1 cellular context compared by ENCODE assay signal in the genomic region with DNA sequence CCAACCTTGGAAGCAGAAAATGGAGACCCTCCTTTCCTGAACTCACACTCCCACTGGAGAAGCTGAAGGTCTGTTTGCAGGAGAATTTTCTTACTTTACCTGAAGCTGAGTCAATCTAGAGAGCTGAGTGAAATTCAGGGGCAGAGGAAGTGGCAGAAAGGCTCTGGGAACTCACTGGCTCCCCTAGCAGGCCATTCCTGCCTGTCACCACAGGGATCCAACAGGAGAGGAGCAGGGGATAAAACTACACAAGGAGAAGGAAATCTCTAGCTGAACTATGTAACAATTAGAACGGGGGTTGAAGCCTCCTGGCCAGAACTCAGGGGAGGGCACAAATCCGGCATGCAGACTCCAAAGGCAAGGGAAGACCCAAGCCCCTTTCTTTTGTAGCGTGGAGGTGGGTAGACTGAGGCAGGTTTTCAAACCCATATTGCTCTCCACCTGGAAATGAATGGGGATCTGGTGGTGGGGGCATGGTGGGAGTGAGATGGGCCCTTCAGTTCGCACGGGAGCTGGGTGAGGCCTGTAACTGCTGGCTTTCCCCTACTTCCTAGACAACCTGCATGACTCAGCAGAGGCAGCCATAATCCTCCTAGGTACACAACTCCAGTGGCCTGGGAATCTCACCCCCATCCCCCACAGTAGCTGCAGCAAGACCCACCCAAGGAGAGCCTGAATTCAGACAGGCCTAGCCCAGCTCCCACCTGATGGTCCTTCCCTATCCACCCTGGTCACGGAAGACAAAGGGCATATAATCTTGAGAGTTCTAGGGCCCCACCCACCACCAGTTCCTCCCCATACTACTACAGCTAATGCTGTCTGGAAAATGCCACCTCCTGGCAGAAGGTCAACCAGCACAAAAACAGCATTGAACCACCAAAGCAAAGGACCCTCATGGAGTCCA.
TF ChIP-seq lines count a peak whose summit lies in the region.

No MANE protein-coding gene starts in this region.

TF ChIP-seq in GM23338, 12 proteins besides CTCF, POLR2A, EP300 and RAD21 (continued from another document):
- TF ChIP-seq, protein P1, sequence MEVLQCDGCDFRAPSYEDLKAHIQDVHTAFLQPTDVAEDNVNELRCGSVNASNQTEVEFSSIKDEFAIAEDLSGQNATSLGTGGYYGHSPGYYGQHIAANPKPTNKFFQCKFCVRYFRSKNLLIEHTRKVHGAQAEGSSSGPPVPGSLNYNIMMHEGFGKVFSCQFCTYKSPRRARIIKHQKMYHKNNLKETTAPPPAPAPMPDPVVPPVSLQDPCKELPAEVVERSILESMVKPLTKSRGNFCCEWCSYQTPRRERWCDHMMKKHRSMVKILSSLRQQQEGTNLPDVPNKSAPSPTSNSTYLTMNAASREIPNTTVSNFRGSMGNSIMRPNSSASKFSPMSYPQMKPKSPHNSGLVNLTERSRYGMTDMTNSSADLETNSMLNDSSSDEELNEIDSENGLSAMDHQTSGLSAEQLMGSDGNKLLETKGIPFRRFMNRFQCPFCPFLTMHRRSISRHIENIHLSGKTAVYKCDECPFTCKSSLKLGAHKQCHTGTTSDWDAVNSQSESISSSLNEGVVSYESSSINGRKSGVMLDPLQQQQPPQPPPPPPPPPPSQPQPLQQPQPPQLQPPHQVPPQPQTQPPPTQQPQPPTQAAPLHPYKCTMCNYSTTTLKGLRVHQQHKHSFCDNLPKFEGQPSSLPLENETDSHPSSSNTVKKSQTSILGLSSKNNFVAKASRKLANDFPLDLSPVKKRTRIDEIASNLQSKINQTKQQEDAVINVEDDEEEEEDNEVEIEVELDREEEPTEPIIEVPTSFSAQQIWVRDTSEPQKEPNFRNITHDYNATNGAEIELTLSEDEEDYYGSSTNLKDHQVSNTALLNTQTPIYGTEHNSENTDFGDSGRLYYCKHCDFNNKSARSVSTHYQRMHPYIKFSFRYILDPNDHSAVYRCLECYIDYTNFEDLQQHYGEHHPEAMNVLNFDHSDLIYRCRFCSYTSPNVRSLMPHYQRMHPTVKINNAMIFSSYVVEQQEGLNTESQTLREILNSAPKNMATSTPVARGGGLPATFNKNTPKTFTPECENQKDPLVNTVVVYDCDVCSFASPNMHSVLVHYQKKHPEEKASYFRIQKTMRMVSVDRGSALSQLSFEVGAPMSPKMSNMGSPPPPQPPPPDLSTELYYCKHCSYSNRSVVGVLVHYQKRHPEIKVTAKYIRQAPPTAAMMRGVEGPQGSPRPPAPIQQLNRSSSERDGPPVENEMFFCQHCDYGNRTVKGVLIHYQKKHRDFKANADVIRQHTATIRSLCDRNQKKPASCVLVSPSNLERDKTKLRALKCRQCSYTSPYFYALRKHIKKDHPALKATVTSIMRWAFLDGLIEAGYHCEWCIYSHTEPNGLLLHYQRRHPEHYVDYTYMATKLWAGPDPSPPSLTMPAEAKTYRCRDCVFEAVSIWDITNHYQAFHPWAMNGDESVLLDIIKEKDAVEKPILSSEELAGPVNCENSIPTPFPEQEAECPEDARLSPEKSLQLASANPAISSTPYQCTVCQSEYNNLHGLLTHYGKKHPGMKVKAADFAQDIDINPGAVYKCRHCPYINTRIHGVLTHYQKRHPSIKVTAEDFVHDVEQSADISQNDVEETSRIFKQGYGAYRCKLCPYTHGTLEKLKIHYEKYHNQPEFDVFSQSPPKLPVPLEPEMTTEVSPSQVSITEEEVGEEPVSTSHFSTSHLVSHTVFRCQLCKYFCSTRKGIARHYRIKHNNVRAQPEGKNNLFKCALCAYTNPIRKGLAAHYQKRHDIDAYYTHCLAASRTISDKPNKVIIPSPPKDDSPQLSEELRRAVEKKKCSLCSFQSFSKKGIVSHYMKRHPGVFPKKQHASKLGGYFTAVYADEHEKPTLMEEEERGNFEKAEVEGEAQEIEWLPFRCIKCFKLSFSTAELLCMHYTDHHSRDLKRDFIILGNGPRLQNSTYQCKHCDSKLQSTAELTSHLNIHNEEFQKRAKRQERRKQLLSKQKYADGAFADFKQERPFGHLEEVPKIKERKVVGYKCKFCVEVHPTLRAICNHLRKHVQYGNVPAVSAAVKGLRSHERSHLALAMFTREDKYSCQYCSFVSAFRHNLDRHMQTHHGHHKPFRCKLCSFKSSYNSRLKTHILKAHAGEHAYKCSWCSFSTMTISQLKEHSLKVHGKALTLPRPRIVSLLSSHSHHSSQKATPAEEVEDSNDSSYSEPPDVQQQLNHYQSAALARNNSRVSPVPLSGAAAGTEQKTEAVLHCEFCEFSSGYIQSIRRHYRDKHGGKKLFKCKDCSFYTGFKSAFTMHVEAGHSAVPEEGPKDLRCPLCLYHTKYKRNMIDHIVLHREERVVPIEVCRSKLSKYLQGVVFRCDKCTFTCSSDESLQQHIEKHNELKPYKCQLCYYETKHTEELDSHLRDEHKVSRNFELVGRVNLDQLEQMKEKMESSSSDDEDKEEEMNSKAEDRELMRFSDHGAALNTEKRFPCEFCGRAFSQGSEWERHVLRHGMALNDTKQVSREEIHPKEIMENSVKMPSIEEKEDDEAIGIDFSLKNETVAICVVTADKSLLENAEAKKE (CRISPR knock-in tag; IDR thresholded peaks at IDR 0.05), result no peak
- TF ChIP-seq EZH2 (IDR thresholded peaks at IDR 0.05; ENCODE audit: low read depth, unreplicated experiment) (no peak), POLR2AphosphoS5 (IDR thresholded peaks at IDR 0.05; ENCODE audit: low read depth) (no peak), JUNB (IDR thresholded peaks at IDR 0.05; ENCODE audit: unreplicated experiment) (no peak), CREB1 (CRISPR knock-in tag; IDR thresholded peaks at IDR 0.05; ENCODE audit: low read depth) (no peak), EZH2phosphoT487 (IDR thresholded peaks at IDR 0.05; ENCODE audit: unreplicated experiment) (no peak), ZNF114 (CRISPR knock-in tag; IDR thresholded peaks at IDR 0.05) (no peak), ZNF331 (CRISPR knock-in tag; IDR thresholded peaks at IDR 0.05; ENCODE audit: low read depth) (no peak), STAT1 (IDR thresholded peaks at IDR 0.05; ENCODE audit: unreplicated experiment) (no peak)
- TF ChIP-seq, protein P2, sequence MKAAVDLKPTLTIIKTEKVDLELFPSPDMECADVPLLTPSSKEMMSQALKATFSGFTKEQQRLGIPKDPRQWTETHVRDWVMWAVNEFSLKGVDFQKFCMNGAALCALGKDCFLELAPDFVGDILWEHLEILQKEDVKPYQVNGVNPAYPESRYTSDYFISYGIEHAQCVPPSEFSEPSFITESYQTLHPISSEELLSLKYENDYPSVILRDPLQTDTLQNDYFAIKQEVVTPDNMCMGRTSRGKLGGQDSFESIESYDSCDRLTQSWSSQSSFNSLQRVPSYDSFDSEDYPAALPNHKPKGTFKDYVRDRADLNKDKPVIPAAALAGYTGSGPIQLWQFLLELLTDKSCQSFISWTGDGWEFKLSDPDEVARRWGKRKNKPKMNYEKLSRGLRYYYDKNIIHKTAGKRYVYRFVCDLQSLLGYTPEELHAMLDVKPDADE (IDR thresholded peaks at IDR 0.05), result no peak
